8 cellular contexts compared by ENCODE assay signal in the genomic region with DNA sequence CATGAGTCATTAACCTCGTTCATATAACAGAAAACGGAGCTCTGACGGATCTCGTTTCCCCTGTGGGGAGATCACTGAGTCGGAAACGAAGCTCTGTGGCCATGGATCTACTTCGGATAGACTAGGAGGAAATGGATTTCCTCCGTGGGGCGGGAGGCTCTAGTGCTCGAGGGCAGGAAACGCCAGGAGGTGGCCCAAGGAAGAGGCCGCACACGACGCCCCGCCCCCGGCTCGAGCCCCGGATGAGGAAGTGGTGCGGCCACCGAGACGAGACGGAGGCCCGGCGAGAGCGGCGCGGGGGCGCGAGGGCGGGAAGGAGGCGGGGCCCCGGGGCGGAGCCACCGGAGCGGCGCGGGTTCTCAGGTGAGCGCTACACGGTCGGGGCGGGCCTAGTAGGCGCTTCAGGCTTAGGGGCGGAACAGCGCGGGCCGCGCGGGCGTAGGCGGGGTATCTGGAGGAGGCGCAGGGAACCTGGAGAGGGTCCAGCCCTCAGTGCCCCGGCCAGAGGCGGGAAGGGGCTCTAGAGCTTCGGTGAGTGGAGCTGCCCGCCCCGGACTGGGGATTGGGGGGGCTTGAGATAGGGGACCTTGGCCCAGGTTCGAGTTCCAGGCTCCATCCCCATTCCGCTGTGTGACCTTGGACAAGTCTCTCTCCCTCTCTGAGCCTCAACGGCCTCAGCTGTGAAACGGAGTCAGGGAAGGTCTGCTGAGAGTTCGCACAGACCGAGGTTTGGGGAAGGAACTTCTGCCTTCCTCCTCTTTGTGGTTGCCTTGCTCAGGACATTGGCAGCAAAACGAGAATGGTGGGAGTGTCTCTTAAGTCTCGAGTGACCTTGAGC. TPM values are rescaled to one million over a fixed set of nuclear protein-coding genes. Genes with fewer than 3 reads are reported as not detected.
A peak's percentile ranks its signal among the peaks of the same experiment; 100 is the strongest.
DNase-seq lines count a peak whose midpoint lies in the region; ATAC-seq and TF ChIP-seq lines count a peak whose summit lies in the region.

DEPDC5 (plus strand) TSS at position 386 of the 838 bp plus-strand sequence. CDS start 903 bp downstream, outside the sequence.

- no peaks in the 10 kb centered on the region for H3K27me3 ChIP-seq in mononuclear cell (ENCODE audit: insufficient read depth, low read length)

- no peak for TF ChIP-seq CTCF in epithelial cell of esophagus (IDR thresholded peaks at IDR 0.05; ENCODE audit: insufficient read depth, low read depth, low read length, missing control alignments)

- no peak for TF ChIP-seq EP300 in Ishikawa (IDR thresholded peaks at IDR 0.05; ENCODE audit: borderline replicate concordance)

- no peak for TF ChIP-seq RAD21 in Ishikawa (IDR thresholded peaks at IDR 0.05; ENCODE audit: low read depth)

- no peaks in the 10 kb centered on the region for H3K9me3 ChIP-seq in mononuclear cell (ENCODE audit: low read depth, low read length)

- H3K4me1 ChIP-seq in mononuclear cell (ENCODE audit: insufficient read depth, low read length) = peaks cover 42% of the 10 kb centered on the region

- ATAC-seq in GM21528 (IDR thresholded peaks at IDR 0.05; ENCODE audit: low FRiP score, unreplicated experiment) = peak; percentile 70

- DNase-seq in DMS 273 (lab: John Stamatoyannopoulos, UW; ENCODE audit: unreplicated experiment) = peak; percentile 96
- DNase-seq in OCI-M2 (lab: John Stamatoyannopoulos, UW; ENCODE audit: unreplicated experiment) = peak; percentile 76
- DNase-seq in activated T-cell treated with anti-CD3 and anti-CD28 coated beads for 4 hours = peak; percentile 94
- peak; percentile 96 for DNase-seq in epithelial cell of esophagus (ENCODE audit: low read depth)
- peak; percentile 88 to 91 for DNase-seq in stimulated activated CD8-positive, alpha-beta memory T cell treated with anti-CD3 and anti-CD28 coated beads, Interleukin-4, amount 100 ng/mL, for 1 hour (ENCODE audit: low read depth in 2 of 2, low spot score in 1 of 2)

- peak within 1 kb of the TSS; percentile 97 for H3K4me3 ChIP-seq in epithelial cell of esophagus (ENCODE audit: low read length)
- H3K4me3 ChIP-seq in mononuclear cell (ENCODE audit: low read length) = peak within 1 kb of the TSS; percentile 75

TF ChIP-seq in Ishikawa, 13 proteins besides CTCF, POLR2A, EP300 and RAD21:
- TF ChIP-seq YY1 (IDR thresholded peaks at IDR 0.05; ENCODE audit: low read depth) = no peak
- peak; percentile 57; the same call in 1 of the 2 replicates for TF ChIP-seq TCF12 (IDR thresholded peaks at IDR 0.05; ENCODE audit: low read depth)
- peak; percentile 63 for TF ChIP-seq TAF1 (IDR thresholded peaks at IDR 0.05; ENCODE audit: low read depth)
- TF ChIP-seq EGR1 (IDR thresholded peaks at IDR 0.05) = peak; percentile 90
- TF ChIP-seq, protein P1, sequence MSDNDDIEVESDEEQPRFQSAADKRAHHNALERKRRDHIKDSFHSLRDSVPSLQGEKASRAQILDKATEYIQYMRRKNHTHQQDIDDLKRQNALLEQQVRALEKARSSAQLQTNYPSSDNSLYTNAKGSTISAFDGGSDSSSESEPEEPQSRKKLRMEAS (IDR thresholded peaks at IDR 0.05) = peak; percentile 53; the same call in 1 of the 2 replicates
- no peak for TF ChIP-seq USF1 (IDR thresholded peaks at IDR 0.05)
- no peak for TF ChIP-seq TEAD4 (IDR thresholded peaks at IDR 0.05)
- TF ChIP-seq CREB1 (IDR thresholded peaks at IDR 0.05; ENCODE audit: low read depth) = no peak
- 0 out of 2 replicates have a peak, but pooled peaks have one; percentile 46 for TF ChIP-seq NFIC (IDR thresholded peaks at IDR 0.05)
- no peak for TF ChIP-seq FOXM1 (IDR thresholded peaks at IDR 0.05; ENCODE audit: borderline replicate concordance, low read depth)
- TF ChIP-seq ZBTB7A (IDR thresholded peaks at IDR 0.05; ENCODE audit: low read depth) = no peak

RNA-seq across cellular contexts. Expression of gene DEPDC5, which starts in this region (rescaled TPM):
- 25.9 TPM for total RNA-seq in mononuclear cell

Comparison
In these comparisons a context has a peak if more than half of its experiments do, and no peak if none do; other contexts are left out.
1. Peak in every context shown above with its lines: DNase-seq, ATAC-seq and H3K4me3 ChIP-seq.